8 cellular contexts compared by ENCODE assay signal in genomic region chr4:44447563-44448504, GRCh38. TPM values are rescaled to one million over a fixed set of nuclear protein-coding genes. Genes with fewer than 3 reads are reported as not detected.
DNase-seq lines count a peak whose midpoint lies in the region; ATAC-seq and TF ChIP-seq lines count a peak whose summit lies in the region.

No MANE protein-coding gene starts in this region.

- no peak for TF ChIP-seq CTCF in endothelial cell (IDR thresholded peaks at IDR 0.05; ENCODE audit: unreplicated experiment)

- DNase-seq in AG08396 (ENCODE audit: low spot score) (peak; percentile 19), NCI-H524 treated with DMSO at 0.1 percent for 48 hours (lab: John Stamatoyannopoulos, UW) (peak; percentile 72), endothelial cell (ENCODE audit: low spot score) (peak; percentile 47), midbrain (lab: John Stamatoyannopoulos, UW) (peak; percentile 72), NCI-H526 (lab: John Stamatoyannopoulos, UW) (no peak), GF-D8 (lab: John Stamatoyannopoulos, UW) (no peak)

- H3K4me1 ChIP-seq in urinary bladder (ENCODE audit: insufficient read depth) = peaks cover 3% of the 10 kb centered on the region

- peaks cover 17% of the 10 kb centered on the region for H3K4me1 Mint-ChIP-seq in endothelial cell (ENCODE audit: unreplicated experiment)

- no peaks in the 10 kb centered on the region for H3K36me3 ChIP-seq in urinary bladder (ENCODE audit: insufficient read depth)

- no peak overlapping the region for H3K27ac Mint-ChIP-seq in endothelial cell (ENCODE audit: unreplicated experiment)

- no peaks in the 10 kb centered on the region for H3K36me3 Mint-ChIP-seq in endothelial cell (ENCODE audit: low read depth, unreplicated experiment)

- H3K27me3 Mint-ChIP-seq in endothelial cell (ENCODE audit: unreplicated experiment) = peaks cover 15% of the 10 kb centered on the region

- ATAC-seq in GM19463 (IDR thresholded peaks at IDR 0.05; ENCODE audit: unreplicated experiment) = peak; percentile 2

- 1% methylated on average over 110 of the region's 110 CpGs for WGBS in urinary bladder

- H3K4me3 ChIP-seq in urinary bladder (ENCODE audit: low read depth, low read length) = peak overlapping the region; percentile 36

- no peak overlapping the region for H3K27ac ChIP-seq in urinary bladder (ENCODE audit: low read depth)

- peak overlapping the region; percentile 90 for H3K4me3 Mint-ChIP-seq in endothelial cell (ENCODE audit: unreplicated experiment)

- H3K9me3 Mint-ChIP-seq in endothelial cell (ENCODE audit: unreplicated experiment) = no peaks in the 10 kb centered on the region

RNA-seq across cellular contexts. Expression of gene KCTD8, which starts 0.8 kb away (rescaled TPM):
- 0.62 TPM for total RNA-seq in endothelial cell (ENCODE audit: unreplicated experiment)
- total RNA-seq in urinary bladder = 0.26 TPM
- 0.13 TPM for polyA plus RNA-seq in urinary bladder

Comparison
In these comparisons a context has a peak if more than half of its experiments do, and no peak if none do; other contexts are left out.
1. DNase-seq: peak in AG08396 (single experiment), NCI-H524 treated with DMSO at 0.1 percent for 48 hours (single experiment), endothelial cell (single experiment) and midbrain (single experiment); none in NCI-H526 (0 of 2) and GF-D8 (single experiment).